In the genomic region with DNA sequence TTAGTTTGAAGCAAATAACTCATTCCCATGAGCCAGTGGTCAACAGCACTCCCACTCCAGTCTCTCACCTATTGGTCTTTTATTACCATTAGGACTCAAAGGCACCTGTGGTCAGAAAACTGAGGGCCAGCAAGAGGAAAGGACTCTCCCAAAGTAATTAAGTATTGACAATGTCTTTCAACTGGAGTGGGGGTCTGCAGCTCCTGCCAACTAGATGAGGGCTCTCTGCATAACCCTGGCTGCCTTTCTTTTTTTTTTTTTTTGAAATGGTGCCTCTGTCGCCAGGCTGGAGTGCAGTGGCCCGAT, we compare ENCODE assay signal across 8 cellular contexts. TPM values are rescaled to one million over a fixed set of nuclear protein-coding genes. Genes with fewer than 3 reads are reported as not detected.
DNase-seq lines count a peak whose midpoint lies in the region; ATAC-seq and TF ChIP-seq lines count a peak whose summit lies in the region.

No MANE protein-coding gene starts in this region.

- H3K27me3 Mint-ChIP-seq in endothelial cell (ENCODE audit: unreplicated experiment) (peaks cover 4% of the 10 kb centered on the region), glutamatergic neuron (ENCODE audit: unreplicated experiment) (peaks cover 1% of the 10 kb centered on the region)

- H3K4me3 ChIP-seq in GM12865 (ENCODE audit: low read depth, low read length) (peak overlapping the region; percentile 53), gastrocnemius medialis (peak overlapping the region; percentile 49 to 96 (median 92))

- CTCF ChIA-PET in RWPE1 (lab: Yijun Ruan, JAX), result interaction anchor here (0.6 kb wide), 1 partner anchor 20 kb away, joined by 3 read pairs; no protein-coding TSS in a partner anchor

- H3K36me3 Mint-ChIP-seq in endothelial cell (ENCODE audit: low read depth, unreplicated experiment) (peaks cover 3% of the 10 kb centered on the region), glutamatergic neuron (ENCODE audit: unreplicated experiment) (no peaks in the 10 kb centered on the region)

- peak overlapping the region; percentile 76 for H3K27ac ChIP-seq in RWPE1
- H3K27ac ChIP-seq in gastrocnemius medialis, result peak overlapping the region; percentile 88 to 95 (median 89)

- H3K4me3 Mint-ChIP-seq in endothelial cell (ENCODE audit: unreplicated experiment) (peak overlapping the region; percentile 95), glutamatergic neuron (ENCODE audit: unreplicated experiment) (no peak overlapping the region)

- TF ChIP-seq CTCF in GM12865 (IDR thresholded peaks at IDR 0.05; ENCODE audit: insufficient read depth, low read depth, low read length, missing control alignments) (no peak), RWPE1 (conservative IDR thresholded peaks at IDR 0.05; ENCODE audit: low read depth) (no peak), endothelial cell (IDR thresholded peaks at IDR 0.05; ENCODE audit: unreplicated experiment) (no peak), gastrocnemius medialis (IDR thresholded peaks at IDR 0.05 in 4 of 5, conservative IDR thresholded peaks at IDR 0.05 in 1 of 5) (no peak), glutamatergic neuron (IDR thresholded peaks at IDR 0.05; ENCODE audit: partially characterized antibody, unreplicated experiment) (no peak)

- in situ Hi-C loops in gastrocnemius medialis (cut with MboI; ENCODE audit: low sequenced_read_pairs in 4 of 4), result no loop called here

- H3K9me3 Mint-ChIP-seq in endothelial cell (ENCODE audit: unreplicated experiment), result no peaks in the 10 kb centered on the region
- no peaks in the 10 kb centered on the region for H3K9me3 Mint-ChIP-seq in glutamatergic neuron (ENCODE audit: unreplicated experiment)

- H3K4me1 ChIP-seq in gastrocnemius medialis, result peaks cover 24% of the 10 kb centered on the region in 2 donors

- no peaks in the 10 kb centered on the region for H3K9me3 ChIP-seq in gastrocnemius medialis

- no peak overlapping the region for H3K27ac Mint-ChIP-seq in endothelial cell (ENCODE audit: unreplicated experiment)
- no peak overlapping the region for H3K27ac Mint-ChIP-seq in glutamatergic neuron (ENCODE audit: unreplicated experiment)

- DNase-seq in GM12865 (ENCODE audit: low read depth), result no peak
- no peak for DNase-seq in RWPE1 (ENCODE audit: low spot score)
- no peak for DNase-seq in endothelial cell (ENCODE audit: low spot score)
- no peak for DNase-seq in gastrocnemius medialis
- no peak for DNase-seq in HuH-7 (ENCODE audit: low spot score)
- no peak for DNase-seq in globus pallidus (ENCODE audit: low spot score)
- no peak for DNase-seq in glutamatergic neuron

- no peaks in the 10 kb centered on the region for H3K36me3 ChIP-seq in gastrocnemius medialis

- TF ChIP-seq POLR2A in gastrocnemius medialis (IDR thresholded peaks at IDR 0.05), result no peak

- ATAC-seq in gastrocnemius medialis (no peak), GM21515 (IDR thresholded peaks at IDR 0.05; ENCODE audit: unreplicated experiment) (no peak)

- intact Hi-C loops in gastrocnemius medialis (cut with DNase I; ENCODE audit: low total_unique reads), result loop anchor here (5.0 to 10.0 kb wide), 3 partner anchors 212 to 776 kb away; a partner anchor contains a TSS

- POLR2A ChIA-PET in RWPE1 (lab: Yijun Ruan, JAX; ENCODE audit: low non-redundant PET), result no interaction called here

- H3K4me1 Mint-ChIP-seq in endothelial cell (ENCODE audit: unreplicated experiment) (peaks cover 11% of the 10 kb centered on the region), glutamatergic neuron (ENCODE audit: low read depth, unreplicated experiment) (peaks cover 2% of the 10 kb centered on the region)

- H3K27me3 ChIP-seq in gastrocnemius medialis, result no peaks in the 10 kb centered on the region

RNA-seq across cellular contexts. Expression of a gene that starts 0.6 kb away (rescaled TPM):
- 50.8 TPM for total RNA-seq in endothelial cell (ENCODE audit: unreplicated experiment)
- 10 to 100 TPM; 57.4 to 86.3 (median 70.3) TPM for total RNA-seq in gastrocnemius medialis
- 53.2 TPM for total RNA-seq in glutamatergic neuron (ENCODE audit: unreplicated experiment)
